15 cellular contexts compared by ENCODE assay signal in the genomic region with DNA sequence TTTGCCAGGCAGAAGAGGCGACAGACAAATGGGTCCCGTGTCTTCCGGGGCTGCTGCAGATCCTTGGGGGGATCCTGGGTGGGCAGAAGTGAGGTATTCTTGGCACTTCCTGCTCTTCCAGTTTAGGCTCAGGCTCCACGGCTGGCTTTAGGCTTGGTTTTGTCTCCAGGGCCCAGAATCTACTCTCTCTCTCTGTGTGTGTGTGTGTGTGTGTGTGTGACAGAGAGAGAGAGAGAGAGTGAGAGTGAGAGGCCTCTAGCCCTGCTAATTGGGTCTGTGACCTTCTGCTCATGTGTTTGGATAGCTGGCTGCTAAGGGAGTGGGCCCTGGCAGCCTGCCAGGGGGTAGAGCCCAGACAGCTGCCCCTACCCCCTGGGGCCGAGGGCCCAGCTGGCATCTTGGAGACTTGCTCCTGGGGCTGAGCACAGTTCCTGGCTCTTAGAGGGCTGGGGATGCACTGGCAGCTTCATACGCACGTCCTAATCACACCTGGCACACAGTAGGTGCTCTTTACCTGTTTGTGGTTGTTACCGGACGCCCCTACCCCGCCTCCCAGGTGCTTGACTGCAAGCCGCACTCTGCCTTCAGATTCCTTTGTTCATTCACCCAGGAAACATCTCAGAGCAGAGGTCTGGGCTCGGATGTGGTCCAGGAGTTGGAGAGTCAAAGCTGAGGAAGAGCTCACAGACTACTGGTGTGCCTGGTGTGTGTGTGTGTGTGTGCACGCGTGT. TPM values are rescaled to one million over a fixed set of nuclear protein-coding genes. Genes with fewer than 3 reads are reported as not detected.
DNase-seq lines count a peak whose midpoint lies in the region.
"Had no signal": no experiment of that assay in that cellular context is flagged by ENCODE, and none has a peak within 500 bp of the region (broad histone marks: within the 10 kb centered on the region; RNA-seq: fewer than 3 reads in every experiment).

No MANE protein-coding gene starts in this region.

- no peak overlapping the region for H3K14ac ChIP-seq in mesenchymal stem cell (ENCODE audit: low read length in 2 of 2)

- H2BK5ac ChIP-seq in mesenchymal stem cell (ENCODE audit: low read depth, low read length, poor library complexity, severe bottlenecking) = no peak overlapping the region

- H2AFZ ChIP-seq in mesenchymal stem cell (ENCODE audit: low read depth, low read length) (no peak overlapping the region), GM23248 (no peak overlapping the region)

- H3K4me3 ChIP-seq in mesenchymal stem cell (ENCODE audit: insufficient read depth in 1 of 2, low read depth in 1 of 2, low read length in 2 of 2) (no peak overlapping the region), GM23248 (no peak overlapping the region)
- H3K4me3 ChIP-seq: esophagus squamous epithelium, SK-N-MC had no signal

- no peak overlapping the region for H2AK5ac ChIP-seq in mesenchymal stem cell (ENCODE audit: low read length, severe bottlenecking)

- H3F3A ChIP-seq in GM23248 (ENCODE audit: insufficient read depth) = no peaks in the 10 kb centered on the region

- H3K4me1 ChIP-seq in mesenchymal stem cell (ENCODE audit: control insufficient read depth, insufficient read depth, low read depth, low read length) (peaks cover 16% of the 10 kb centered on the region), GM23248 (ENCODE audit: insufficient read depth) (no peaks in the 10 kb centered on the region)
- H3K4me1 ChIP-seq: esophagus squamous epithelium had no signal

- no peak overlapping the region for H4K91ac ChIP-seq in mesenchymal stem cell (ENCODE audit: low read length)

- H3K9ac ChIP-seq in mesenchymal stem cell (ENCODE audit: low read length) (no peak overlapping the region), GM23248 (no peak overlapping the region)

- H3K36me3 ChIP-seq in mesenchymal stem cell (ENCODE audit: control insufficient read depth in 1 of 2, insufficient read depth in 2 of 2, low read depth in 1 of 2, low read length in 2 of 2) (no peaks in the 10 kb centered on the region), GM23248 (ENCODE audit: low read depth) (no peaks in the 10 kb centered on the region)
- H3K36me3 ChIP-seq: esophagus squamous epithelium had no signal

- in situ Hi-C loops in GM23248 (cut with MboI) = no loop called here

- H3K27me3 ChIP-seq in mesenchymal stem cell (ENCODE audit: control insufficient read depth in 1 of 2, insufficient read depth in 1 of 2, low read length in 2 of 2) (peaks cover 0 to 7% of the 10 kb centered on the region in 2 experiments), GM23248 (replicated peaks; ENCODE audit: insufficient read depth) (no peaks in the 10 kb centered on the region)
- H3K27me3 ChIP-seq: esophagus squamous epithelium had no signal

- no peaks in the 10 kb centered on the region for H3K9me2 ChIP-seq in GM23248 (ENCODE audit: insufficient read depth)

- no peak overlapping the region for H3K4ac ChIP-seq in mesenchymal stem cell (ENCODE audit: low read depth in 1 of 2, low read length in 2 of 2)

- H2BK120ac ChIP-seq in mesenchymal stem cell (ENCODE audit: low read depth, low read length) = no peak overlapping the region

- H2BK15ac ChIP-seq in mesenchymal stem cell (ENCODE audit: low read depth, poor library complexity, severe bottlenecking) = no peak overlapping the region

- no peak overlapping the region for H3K27ac ChIP-seq in mesenchymal stem cell (ENCODE audit: low read length, poor library complexity, severe bottlenecking)
- H3K27ac ChIP-seq in GM23248 = no peak overlapping the region
- H3K27ac ChIP-seq: esophagus squamous epithelium, SK-N-MC, VCaP had no signal

- H4K8ac ChIP-seq in mesenchymal stem cell (ENCODE audit: low read length) = no peak overlapping the region

- H2BK12ac ChIP-seq in mesenchymal stem cell (ENCODE audit: low read length in 2 of 2) = no peak overlapping the region

- no peak overlapping the region for H3K4me2 ChIP-seq in mesenchymal stem cell (ENCODE audit: low read length, poor library complexity, severe bottlenecking)
- H3K4me2 ChIP-seq in GM23248 (ENCODE audit: unreplicated experiment) = no peak overlapping the region

- no peaks in the 10 kb centered on the region for H3K79me1 ChIP-seq in mesenchymal stem cell (replicated peaks; ENCODE audit: low read length, poor library complexity, severe bottlenecking)

- H3K79me2 ChIP-seq in GM23248 (ENCODE audit: insufficient read depth) = no peaks in the 10 kb centered on the region

- WGBS in mesenchymal stem cell = 76% methylated on average over 14 of the region's 14 CpGs
- 85 to 87% methylated on average over 14 of the region's 14 CpGs for WGBS in GM23248 (ENCODE audit: low coverage in 1 of 2, low lambda C conversion rate in 2 of 2, missing lambda C conversion rate in 2 of 2), 2 experiments

- DNase-seq in COR-L47 (lab: John Stamatoyannopoulos, UW) = peak; percentile 75
- peak; percentile 27 for DNase-seq in NCI-H128 (lab: John Stamatoyannopoulos, UW; ENCODE audit: unreplicated experiment)
- DNase-seq in NCI-H748 treated with DMSO at 0.1 percent for 48 hours (lab: John Stamatoyannopoulos, UW) = peak; percentile 21
- peak; percentile 21 for DNase-seq in mesenchymal stem cell
- no peak for DNase-seq in GM23248
- DNase-seq in midbrain (lab: John Stamatoyannopoulos, UW) = no peak
- no peak for DNase-seq in putamen (ENCODE audit: low spot score)
- no peak for DNase-seq in hepatic stellate cell (ENCODE audit: low spot score)
- DNase-seq: AML-193; cerebellar nuclear complex; esophagus squamous epithelium; NCI-H526 treated with DMSO at 0.1 percent for 48 hours; stimulated activated CD4-positive, alpha-beta T cell treated with anti-CD3 and anti-CD28 coated beads, Interleukin-4, amount 100 ng/mL, for 24 hours had no signal

- no peak overlapping the region for H3K23ac ChIP-seq in mesenchymal stem cell (ENCODE audit: low read length in 2 of 2)

- H3K9me3 ChIP-seq in mesenchymal stem cell (ENCODE audit: control insufficient read depth, low read length) = no peaks in the 10 kb centered on the region
- H3K9me3 ChIP-seq in GM23248 (ENCODE audit: low read depth) = no peaks in the 10 kb centered on the region
- H3K9me3 ChIP-seq: esophagus squamous epithelium had no signal

- H3K18ac ChIP-seq in mesenchymal stem cell (ENCODE audit: low read depth in 1 of 2, low read length in 2 of 2) = no peak overlapping the region

- H4K20me1 ChIP-seq in GM23248 (ENCODE audit: insufficient read depth) = no peaks in the 10 kb centered on the region

RNA-seq across cellular contexts. Expression of a gene that starts 39.4 kb away (rescaled TPM):
- 0.11 TPM for polyA plus RNA-seq in mesenchymal stem cell (2013, experiment 1 of 2)
- 0.10 TPM for polyA plus RNA-seq in mesenchymal stem cell (2013, experiment 2 of 2)
- not detected in 2 replicates for total RNA-seq in GM23248 (2014; rRNA removed; shearing (Covaris generic))
- not detected in 2 replicates for polyA plus RNA-seq in GM23248 (2016; fragmentation: Nextera tagmentation; extraction: Ambion mirVana)
- total RNA-seq: esophagus squamous epithelium had no signal

Comparison
In these comparisons a context has a peak if more than half of its experiments do, and no peak if none do; other contexts are left out.
1. DNase-seq: peak in COR-L47 (single experiment), NCI-H128 (single experiment), NCI-H748 treated with DMSO at 0.1 percent for 48 hours (single experiment) and mesenchymal stem cell (single experiment); none in GM23248 (single experiment), midbrain (single experiment), putamen (single experiment) and hepatic stellate cell (single experiment).